21 cellular contexts compared by ENCODE assay signal in the genomic region with DNA sequence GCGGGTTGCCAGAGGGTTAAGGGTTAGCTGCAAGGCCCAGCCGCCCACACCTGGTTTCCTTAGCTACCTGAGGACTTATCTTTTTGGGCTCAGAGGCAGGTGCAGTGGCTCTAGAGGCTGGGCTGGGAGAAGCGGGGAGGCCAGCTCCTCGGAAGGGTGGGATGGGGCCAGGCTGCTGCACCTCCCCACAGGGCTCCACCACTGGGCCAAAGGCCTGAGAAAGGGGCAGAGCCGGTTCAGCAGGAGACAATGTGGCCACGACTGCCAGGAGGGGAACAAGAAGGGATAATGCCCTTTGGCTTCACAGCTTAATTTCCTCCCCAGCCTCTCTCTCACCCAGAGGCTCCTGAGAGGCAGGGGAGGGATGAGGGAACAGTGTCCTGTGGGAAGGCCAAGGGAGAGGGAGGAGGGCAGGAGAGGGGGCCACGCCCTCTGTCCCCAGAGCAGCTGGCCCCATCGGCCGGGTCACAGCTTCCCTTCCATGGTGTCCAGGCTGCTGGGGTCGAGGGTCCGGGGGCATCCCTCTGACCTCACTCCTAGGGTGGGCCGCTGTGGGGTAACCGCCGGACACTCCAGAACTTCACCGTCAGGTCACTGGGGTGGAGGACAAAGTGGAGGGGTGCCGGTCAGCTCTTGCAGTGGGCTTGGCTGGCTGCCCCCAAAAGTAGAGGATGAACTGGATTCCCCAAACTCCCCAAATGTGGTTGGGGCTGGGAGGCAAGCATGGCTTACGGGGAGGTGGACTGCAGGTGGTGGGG.
"Had no signal": no experiment of that assay in that cellular context is flagged by ENCODE, and none has a peak within 500 bp of the region (broad histone marks: within the 10 kb centered on the region; RNA-seq: fewer than 3 reads in every experiment).

No MANE protein-coding gene starts in this region.

- H3K27ac ChIP-seq: heart right ventricle, lower lobe of right lung, right lobe of liver, skin epidermis, vagina had no signal

- H3K27me3 Mint-ChIP-seq: activated CD4-positive, alpha-beta memory T cell treated with anti-CD3 and anti-CD28 coated beads for 36 hours; activated CD4-positive, alpha-beta T cell treated with anti-CD3 and anti-CD28 coated beads for 36 hours; activated naive CD4-positive, alpha-beta T cell treated with anti-CD3 and anti-CD28 coated beads, Interleukin-2, amount 50 U/mL, for 24 hours; dendritic cell treated with granulocyte-macrophage colony-stimulating factor and Interleukin-4, amounts not matched to agents 40 ng/mL and 50 ng/mL, for 4 days; stimulated activated memory B cell treated with anti-CD40 and anti-IgM and Interleukin-4, amounts not matched to agents 10 μg/mL and 1 μg/mL and 100 μg/mL, for 72 hours; T-cell had no signal

- H3K4me3 Mint-ChIP-seq: activated CD4-positive, alpha-beta memory T cell treated with anti-CD3 and anti-CD28 coated beads for 36 hours; activated CD4-positive, alpha-beta T cell treated with anti-CD3 and anti-CD28 coated beads for 36 hours; activated naive CD4-positive, alpha-beta T cell treated with anti-CD3 and anti-CD28 coated beads, Interleukin-2, amount 50 U/mL, for 24 hours; brain; dendritic cell treated with granulocyte-macrophage colony-stimulating factor and Interleukin-4, amounts not matched to agents 40 ng/mL and 50 ng/mL, for 4 days; nephron; stimulated activated memory B cell treated with anti-CD40 and anti-IgM and Interleukin-4, amounts not matched to agents 10 μg/mL and 1 μg/mL and 100 μg/mL, for 72 hours; T-cell had no signal

- H3K36me3 ChIP-seq: right lobe of liver, vagina had no signal

- H3K4me1 ChIP-seq: right lobe of liver had no signal

- H3K27me3 ChIP-seq: right lobe of liver, vagina had no signal

- H3K27ac Mint-ChIP-seq: activated CD4-positive, alpha-beta memory T cell treated with anti-CD3 and anti-CD28 coated beads for 36 hours; activated CD4-positive, alpha-beta T cell treated with anti-CD3 and anti-CD28 coated beads for 36 hours; activated naive CD4-positive, alpha-beta T cell treated with anti-CD3 and anti-CD28 coated beads, Interleukin-2, amount 50 U/mL, for 24 hours; dendritic cell treated with granulocyte-macrophage colony-stimulating factor and Interleukin-4, amounts not matched to agents 40 ng/mL and 50 ng/mL, for 4 days; nephron had no signal

- H3K9me3 Mint-ChIP-seq: activated CD4-positive, alpha-beta memory T cell treated with anti-CD3 and anti-CD28 coated beads for 36 hours; activated naive CD4-positive, alpha-beta T cell treated with anti-CD3 and anti-CD28 coated beads, Interleukin-2, amount 50 U/mL, for 24 hours; brain; dendritic cell treated with granulocyte-macrophage colony-stimulating factor and Interleukin-4, amounts not matched to agents 40 ng/mL and 50 ng/mL, for 4 days; nephron; stimulated activated memory B cell treated with anti-CD40 and anti-IgM and Interleukin-4, amounts not matched to agents 10 μg/mL and 1 μg/mL and 100 μg/mL, for 72 hours; T-cell had no signal

- H3K9me3 ChIP-seq: heart right ventricle, lower lobe of right lung, right lobe of liver, vagina had no signal

- DNase-seq: activated CD4-positive, alpha-beta memory T cell treated with anti-CD3 and anti-CD28 coated beads for 36 hours; activated CD4-positive, alpha-beta T cell treated with anti-CD3 and anti-CD28 coated beads for 36 hours; activated gamma-delta T cell; caudate nucleus; effector CD4-positive, alpha-beta T cell; heart right ventricle; lower lobe of right lung; occipital lobe; right lobe of liver; stimulated activated CD4-positive, alpha-beta T cell treated with anti-CD3 and anti-CD28 coated beads, Interleukin-2, amount 100 ng/mL, for 24 hours had no signal

- H3K4me3 ChIP-seq: heart right ventricle, right lobe of liver, skin epidermis, vagina had no signal

- FAIRE-seq: endometrium, keratinocyte, TTC549 had no signal

- ATAC-seq: activated CD4-positive, alpha-beta T cell treated with anti-CD3 and anti-CD28 coated beads for 36 hours; stimulated activated memory B cell treated with anti-CD40 and anti-IgM and Interleukin-4, amounts not matched to agents 10 μg/mL and 1 μg/mL and 100 μg/mL, for 72 hours had no signal

- H3K4me1 Mint-ChIP-seq: activated CD4-positive, alpha-beta T cell treated with anti-CD3 and anti-CD28 coated beads for 36 hours; activated naive CD4-positive, alpha-beta T cell treated with anti-CD3 and anti-CD28 coated beads, Interleukin-2, amount 50 U/mL, for 24 hours had no signal
